ENCODE assay signal across 1 cellular context in the genomic region with DNA sequence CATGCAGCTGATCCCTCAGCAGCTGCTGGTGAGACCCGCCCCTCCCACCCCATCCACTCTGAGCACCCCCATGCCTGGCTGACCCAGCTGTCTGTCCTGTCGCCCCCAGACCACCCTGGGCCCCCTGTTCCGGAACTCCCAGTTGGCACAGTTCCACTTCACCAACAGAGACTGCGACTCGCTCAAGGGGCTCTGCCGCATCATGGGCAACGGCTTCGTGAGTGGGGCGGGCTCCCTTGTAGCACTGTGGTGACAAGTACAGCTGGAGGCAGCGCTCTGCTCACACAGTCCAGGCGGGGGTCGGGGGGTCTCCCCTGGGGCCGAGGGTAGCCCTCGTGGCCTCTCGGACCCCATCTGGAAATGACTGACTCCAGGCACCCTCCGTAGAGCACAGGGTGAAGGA.
TF ChIP-seq lines count a peak whose summit lies in the region.

No MANE protein-coding gene starts in this region.

TF ChIP-seq in HCT116, 20 proteins besides CTCF, POLR2A, EP300 and RAD21 (continued from another document):
- TF ChIP-seq, protein P1, sequence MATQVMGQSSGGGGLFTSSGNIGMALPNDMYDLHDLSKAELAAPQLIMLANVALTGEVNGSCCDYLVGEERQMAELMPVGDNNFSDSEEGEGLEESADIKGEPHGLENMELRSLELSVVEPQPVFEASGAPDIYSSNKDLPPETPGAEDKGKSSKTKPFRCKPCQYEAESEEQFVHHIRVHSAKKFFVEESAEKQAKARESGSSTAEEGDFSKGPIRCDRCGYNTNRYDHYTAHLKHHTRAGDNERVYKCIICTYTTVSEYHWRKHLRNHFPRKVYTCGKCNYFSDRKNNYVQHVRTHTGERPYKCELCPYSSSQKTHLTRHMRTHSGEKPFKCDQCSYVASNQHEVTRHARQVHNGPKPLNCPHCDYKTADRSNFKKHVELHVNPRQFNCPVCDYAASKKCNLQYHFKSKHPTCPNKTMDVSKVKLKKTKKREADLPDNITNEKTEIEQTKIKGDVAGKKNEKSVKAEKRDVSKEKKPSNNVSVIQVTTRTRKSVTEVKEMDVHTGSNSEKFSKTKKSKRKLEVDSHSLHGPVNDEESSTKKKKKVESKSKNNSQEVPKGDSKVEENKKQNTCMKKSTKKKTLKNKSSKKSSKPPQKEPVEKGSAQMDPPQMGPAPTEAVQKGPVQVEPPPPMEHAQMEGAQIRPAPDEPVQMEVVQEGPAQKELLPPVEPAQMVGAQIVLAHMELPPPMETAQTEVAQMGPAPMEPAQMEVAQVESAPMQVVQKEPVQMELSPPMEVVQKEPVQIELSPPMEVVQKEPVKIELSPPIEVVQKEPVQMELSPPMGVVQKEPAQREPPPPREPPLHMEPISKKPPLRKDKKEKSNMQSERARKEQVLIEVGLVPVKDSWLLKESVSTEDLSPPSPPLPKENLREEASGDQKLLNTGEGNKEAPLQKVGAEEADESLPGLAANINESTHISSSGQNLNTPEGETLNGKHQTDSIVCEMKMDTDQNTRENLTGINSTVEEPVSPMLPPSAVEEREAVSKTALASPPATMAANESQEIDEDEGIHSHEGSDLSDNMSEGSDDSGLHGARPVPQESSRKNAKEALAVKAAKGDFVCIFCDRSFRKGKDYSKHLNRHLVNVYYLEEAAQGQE (IDR thresholded peaks at IDR 0.05; ENCODE audit: low read depth), result no peak
- TF ChIP-seq CEBPB (IDR thresholded peaks at IDR 0.05; ENCODE audit: low read depth), result no peak
- TF ChIP-seq, protein P2, sequence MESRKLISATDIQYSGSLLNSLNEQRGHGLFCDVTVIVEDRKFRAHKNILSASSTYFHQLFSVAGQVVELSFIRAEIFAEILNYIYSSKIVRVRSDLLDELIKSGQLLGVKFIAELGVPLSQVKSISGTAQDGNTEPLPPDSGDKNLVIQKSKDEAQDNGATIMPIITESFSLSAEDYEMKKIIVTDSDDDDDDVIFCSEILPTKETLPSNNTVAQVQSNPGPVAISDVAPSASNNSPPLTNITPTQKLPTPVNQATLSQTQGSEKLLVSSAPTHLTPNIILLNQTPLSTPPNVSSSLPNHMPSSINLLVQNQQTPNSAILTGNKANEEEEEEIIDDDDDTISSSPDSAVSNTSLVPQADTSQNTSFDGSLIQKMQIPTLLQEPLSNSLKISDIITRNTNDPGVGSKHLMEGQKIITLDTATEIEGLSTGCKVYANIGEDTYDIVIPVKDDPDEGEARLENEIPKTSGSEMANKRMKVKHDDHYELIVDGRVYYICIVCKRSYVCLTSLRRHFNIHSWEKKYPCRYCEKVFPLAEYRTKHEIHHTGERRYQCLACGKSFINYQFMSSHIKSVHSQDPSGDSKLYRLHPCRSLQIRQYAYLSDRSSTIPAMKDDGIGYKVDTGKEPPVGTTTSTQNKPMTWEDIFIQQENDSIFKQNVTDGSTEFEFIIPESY (IDR thresholded peaks at IDR 0.05; ENCODE audit: extremely low read depth, insufficient replicate concordance, low read length), result no peak
- no peak for TF ChIP-seq TCF7L2 (IDR thresholded peaks at IDR 0.05; ENCODE audit: borderline replicate concordance, extremely low read depth, insufficient read depth, insufficient read length)
- no peak for TF ChIP-seq EZH2 (IDR thresholded peaks at IDR 0.05)
- TF ChIP-seq SP1 (IDR thresholded peaks at IDR 0.05; ENCODE audit: low read depth), result no peak
- TF ChIP-seq SRF (IDR thresholded peaks at IDR 0.05; ENCODE audit: low read depth), result no peak
- TF ChIP-seq YY1 (IDR thresholded peaks at IDR 0.05; ENCODE audit: extremely low read depth, insufficient replicate concordance, low read depth, low read length), result no peak
- TF ChIP-seq MAX (IDR thresholded peaks at IDR 0.05), result no peak
- no peak for TF ChIP-seq SIN3A (IDR thresholded peaks at IDR 0.05; ENCODE audit: low read depth)
- no peak for TF ChIP-seq ZFX (IDR thresholded peaks at IDR 0.05)
- no peak for TF ChIP-seq ELF1 (IDR thresholded peaks at IDR 0.05; ENCODE audit: borderline replicate concordance, low read depth)
